ENCODE assay signal across 3 cellular contexts in genomic region chr4:25399502-25399901, GRCh38.
TF ChIP-seq lines count a peak whose summit lies in the region.

No MANE protein-coding gene starts in this region.

TF ChIP-seq in GM12891, 5 proteins besides CTCF, POLR2A, EP300 and RAD21 (continued from another document):
- TF ChIP-seq PAX5 (IDR thresholded peaks at IDR 0.05; ENCODE audit: insufficient read depth, low read length, severe bottlenecking) (no peak), TAF1 (IDR thresholded peaks at IDR 0.05; ENCODE audit: low read depth, low read length) (no peak), POU2F2 (IDR thresholded peaks at IDR 0.05; ENCODE audit: low read depth, low read length) (no peak)

TF ChIP-seq in HEK293, 187 proteins besides CTCF, POLR2A, EP300 and RAD21 (continued from another document):
- peak; percentile 87 for TF ChIP-seq REST (tag by site-specific recombination; IDR thresholded peaks at IDR 0.05)

TF ChIP-seq in K562, 482 proteins besides CTCF, POLR2A, EP300 and RAD21 (continued from another document):
- TF ChIP-seq GMEB1 (CRISPR knock-in tag; IDR thresholded peaks at IDR 0.05) (no peak), ZNF644 (tag; IDR thresholded peaks at IDR 0.05; ENCODE audit: low read depth) (no peak), EZH2 (IDR thresholded peaks at IDR 0.05; ENCODE audit: borderline replicate concordance, low read depth, low read length) (no peak), BMI1 (IDR thresholded peaks at IDR 0.05; ENCODE audit: low read length) (no peak), ZNF324 (CRISPR knock-in tag; IDR thresholded peaks at IDR 0.05) (no peak), RBM34 (IDR thresholded peaks at IDR 0.05; ENCODE audit: borderline replicate concordance, insufficient read depth, low read length) (no peak), ZNF224 (CRISPR knock-in tag; IDR thresholded peaks at IDR 0.05) (no peak), GTF3C2 (IDR thresholded peaks at IDR 0.05; ENCODE audit: borderline replicate concordance, extremely low read depth, insufficient read length) (no peak), CXXC5 (CRISPR knock-in tag; IDR thresholded peaks at IDR 0.05) (no peak)
